Comparison of ENCODE assay signal across 22 cellular contexts in the genomic region with DNA sequence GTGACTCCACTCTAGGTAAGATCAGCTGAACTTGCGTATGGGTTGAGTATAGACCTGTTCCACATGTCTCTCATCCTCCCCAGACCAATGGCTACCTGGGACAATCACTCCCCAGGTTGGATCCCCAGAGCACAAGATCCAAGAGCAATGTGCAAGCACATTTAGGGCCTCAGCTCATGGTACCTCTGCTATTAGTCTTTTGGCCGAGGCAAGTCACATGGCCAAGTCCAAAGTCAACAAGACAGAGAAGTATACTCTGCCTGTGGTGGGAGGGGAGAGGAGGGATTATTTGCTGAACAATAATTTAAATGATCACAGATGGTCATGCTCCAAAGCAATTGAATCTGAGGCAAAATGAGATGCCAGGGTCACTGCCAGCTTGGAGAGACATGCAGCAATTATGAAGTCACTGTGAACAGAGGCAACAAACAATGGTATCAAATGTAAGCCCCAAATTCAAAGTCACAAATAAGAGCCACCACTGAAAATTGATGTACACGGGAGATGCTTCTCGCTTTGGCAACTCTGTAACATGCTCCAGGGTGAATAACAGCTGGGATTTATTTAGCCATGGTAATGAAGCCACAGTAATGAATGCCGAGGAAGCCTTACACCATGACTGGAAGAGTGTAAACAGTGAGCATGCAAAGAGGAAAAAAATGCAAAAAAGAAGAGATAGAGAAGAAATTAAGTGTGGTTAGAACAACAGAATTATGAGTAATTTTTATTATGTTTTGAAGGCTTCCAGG.
DNase-seq lines count a peak whose midpoint lies in the region; ATAC-seq lines count a peak whose summit lies in the region.
"Had no signal": no experiment of that assay in that cellular context is flagged by ENCODE, and none has a peak within 500 bp of the region (broad histone marks: within the 10 kb centered on the region; RNA-seq: fewer than 3 reads in every experiment).

No MANE protein-coding gene starts in this region.

- peak; percentile 68 for DNase-seq in NCI-H2171 treated with DMSO at 0.1 percent for 48 hours (lab: John Stamatoyannopoulos, UW)
- DNase-seq in NCI-H2171 (lab: John Stamatoyannopoulos, UW): no peak
- peak; percentile 74 for DNase-seq in NCI-H1694 treated with DMSO at 0.1 percent for 48 hours (lab: John Stamatoyannopoulos, UW)
- peak; percentile 32 for DNase-seq in RPMI7951 (ENCODE audit: low read depth)
- DNase-seq in glomerular visceral epithelial cell (ENCODE audit: extremely low spot score): no peak
- no peak for DNase-seq in activated CD4-positive, alpha-beta T cell treated with anti-CD3 and anti-CD28 coated beads, Interleukin-2, amount 50 U/mL, for 1 hour
- no peak for DNase-seq in DMS79 (lab: John Stamatoyannopoulos, UW)
- DNase-seq: ACHN; activated CD8-positive, alpha-beta memory T cell treated with anti-CD3 and anti-CD28 coated beads, Interleukin-2, amount 50 U/mL, for 4 hours; body of pancreas; CD4-positive, alpha-beta T cell; effector memory CD8-positive, alpha-beta T cell; esophagus squamous epithelium; Kasumi-1; left cardiac atrium; NCI-H1105 treated with DMSO at 0.1 percent for 48 hours; pancreas; PC-3; uterus had no signal

- ATAC-seq in GM18519 (IDR thresholded peaks at IDR 0.05; ENCODE audit: low FRiP score, unreplicated experiment): no peak
- ATAC-seq: body of pancreas; effector memory CD8-positive, alpha-beta T cell; HCT116; left cardiac atrium; PC-3; sciatic nerve had no signal

Comparison
In these comparisons a context has a peak if more than half of its experiments do, and no peak if none do; other contexts are left out.
1. DNase-seq: peak in NCI-H2171 treated with DMSO at 0.1 percent for 48 hours (single experiment), NCI-H1694 treated with DMSO at 0.1 percent for 48 hours (single experiment) and RPMI7951 (single experiment); none in NCI-H2171 (single experiment), glomerular visceral epithelial cell (single experiment), activated CD4-positive, alpha-beta T cell treated with anti-CD3 and anti-CD28 coated beads, Interleukin-2, amount 50 U/mL, for 1 hour (single experiment) and DMS79 (single experiment).